Comparison of ENCODE assay signal across 16 cellular contexts in the genomic region with DNA sequence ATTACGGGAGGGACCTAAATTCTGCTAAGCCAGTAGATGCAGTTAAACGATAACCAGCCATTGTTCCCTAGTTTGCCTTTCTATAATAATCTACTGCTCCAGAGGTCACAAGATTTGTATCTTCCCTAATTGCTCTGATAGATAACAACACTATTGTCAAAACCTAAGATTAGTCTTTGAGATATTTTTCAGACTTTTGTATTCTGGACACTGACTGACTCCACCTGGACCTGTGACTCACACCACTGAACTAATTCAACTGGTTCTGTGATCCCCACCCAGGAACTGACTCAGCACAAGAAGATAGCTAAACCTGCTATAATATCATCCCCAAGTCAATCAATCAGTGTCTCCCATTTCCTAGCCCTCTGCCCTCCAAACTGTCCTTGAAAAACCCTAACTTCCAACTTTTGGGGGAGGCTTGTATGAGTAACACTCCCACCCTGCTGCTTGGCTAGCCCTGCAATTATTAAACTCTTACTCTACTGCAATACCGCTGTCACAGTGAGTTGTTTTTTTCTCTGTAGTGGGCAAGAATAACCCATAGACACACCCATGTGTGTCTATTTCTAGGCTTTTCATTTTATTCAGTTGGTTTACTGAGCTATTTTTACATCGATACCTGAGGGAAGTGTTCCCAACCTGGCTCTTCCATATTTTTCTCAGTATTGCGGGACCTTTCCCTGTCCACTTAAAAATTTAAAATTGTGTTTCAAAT. TPM values are rescaled to one million over a fixed set of nuclear protein-coding genes. Genes with fewer than 3 reads are reported as not detected.
DNase-seq lines count a peak whose midpoint lies in the region; ATAC-seq, FAIRE-seq and TF ChIP-seq lines count a peak whose summit lies in the region.
"Had no signal": no experiment of that assay in that cellular context is flagged by ENCODE, and none has a peak within 500 bp of the region (broad histone marks: within the 10 kb centered on the region; RNA-seq: fewer than 3 reads in every experiment).

No MANE protein-coding gene starts in this region.

- CTCF ChIA-PET in HepG2 (lab: Yijun Ruan, JAX; ENCODE audit: low intra/inter-chr PET ratio, low total read pairs) = no interaction called here
- CTCF ChIA-PET in WTC11 (lab: Charles Lee) = interaction anchor here (1.4 kb wide), 1 partner anchor 11 kb away, joined by 3 read pairs; the partner anchor contains the start of gene KIFAP3

- no peak overlapping the region for H2AFZ ChIP-seq in HepG2 (ENCODE audit: low read length)

- no peak for TF ChIP-seq RAD21 in HepG2 (CRISPR knock-in tag; IDR thresholded peaks at IDR 0.05)

- H3K4me1 ChIP-seq in HepG2 (ENCODE audit: insufficient read depth, low read length) = peaks cover 10% of the 10 kb centered on the region
- peaks cover 0 to 8% (median 0%) of the 10 kb centered on the region in 4 donors for H3K4me1 ChIP-seq in right lobe of liver

- intact Hi-C loops in HepG2 (cut with micrococcal nuclease; ENCODE audit: unreplicated experiment) (loop anchor here (10.0 kb wide), 1 partner anchor 168 kb away; the partner anchor contains the start of gene SCYL3), right lobe of liver (cut with DNase I) (no loop called here)

- BruUV-seq in HepG2 (replicated peaks; lab: Mats Ljungman, UMichigan) = no TSS peak

- ATAC-seq in HepG2 = no peak
- no peak for ATAC-seq in right lobe of liver
- no peak for ATAC-seq in WTC11
- ATAC-seq in HG02610 (IDR thresholded peaks at IDR 0.05; ENCODE audit: unreplicated experiment) = no peak
- ATAC-seq in HG03097 (IDR thresholded peaks at IDR 0.05; ENCODE audit: low FRiP score, unreplicated experiment) = no peak
- ATAC-seq: natural killer cell treated with Interleukin-12 subunit alpha and Interleukin-12 subunit beta and Interleukin-15 and Interleukin-18, amount 100 ng/mL, for 72 hours; Panc1 had no signal

- no peak overlapping the region for H3K4me3 Mint-ChIP-seq in WTC11
- H3K4me3 Mint-ChIP-seq: CD4-positive, alpha-beta T cell; natural killer cell treated with Interleukin-12 subunit alpha and Interleukin-12 subunit beta and Interleukin-15 and Interleukin-18, amount 100 ng/mL, for 72 hours had no signal

- H3K27ac ChIP-seq in HepG2 (ENCODE audit: extremely low read length, insufficient read depth, low read length) (no peak overlapping the region), right lobe of liver (no peak overlapping the region)

- DNase-seq in HepG2 (ENCODE audit: low spot score) (peak; percentile 10), right lobe of liver (no peak), SW480 (ENCODE audit: low spot score) (peak; percentile 8), fibroblast of the aortic adventitia (ENCODE audit: low read depth) (peak; percentile 21), WTC11 (ENCODE audit: low spot score) (no peak), MV-4-11 (lab: John Stamatoyannopoulos, UW) (no peak)
- DNase-seq: CD4-positive, alpha-beta T cell; glutamatergic neuron; immature natural killer cell; mesenchymal stem cell; NCI-H2029 treated with DMSO at 0.1 percent for 48 hours; stimulated activated naive CD4-positive, alpha-beta T cell had no signal

- H3K9me3 ChIP-seq in HepG2 (ENCODE audit: low read length) (peaks cover 4% of the 10 kb centered on the region; the same call in 1 of the 2 replicates), right lobe of liver (no peaks in the 10 kb centered on the region)

- H3K9ac ChIP-seq in HepG2 (ENCODE audit: insufficient read depth, low read depth, low read length) = no peak overlapping the region

- no peaks in the 10 kb centered on the region for H3K4me1 Mint-ChIP-seq in WTC11

- H3K27me3 Mint-ChIP-seq in WTC11 (ENCODE audit: low read depth) = no peaks in the 10 kb centered on the region
- H3K27me3 Mint-ChIP-seq: CD4-positive, alpha-beta T cell; natural killer cell treated with Interleukin-12 subunit alpha and Interleukin-12 subunit beta and Interleukin-15 and Interleukin-18, amount 100 ng/mL, for 72 hours had no signal

- peaks cover 9% of the 10 kb centered on the region; the same call in 1 of the 2 replicates for H3K9me3 Mint-ChIP-seq in WTC11
- H3K9me3 Mint-ChIP-seq: CD4-positive, alpha-beta T cell had no signal

- H3K79me2 ChIP-seq in HepG2 (ENCODE audit: insufficient read depth, low read length) = no peaks in the 10 kb centered on the region

- H3K27me3 ChIP-seq in HepG2 (ENCODE audit: control insufficient read depth in 1 of 2, insufficient read depth in 2 of 2, low read length in 2 of 2) = no peaks in the 10 kb centered on the region
- no peaks in the 10 kb centered on the region for H3K27me3 ChIP-seq in right lobe of liver

- H3K36me3 ChIP-seq in HepG2 (replicated peaks in 1 of 2; ENCODE audit: control insufficient read depth in 1 of 2, insufficient read depth in 2 of 2, low read length in 2 of 2) (no peaks in the 10 kb centered on the region), right lobe of liver (no peaks in the 10 kb centered on the region)

- H3K36me3 Mint-ChIP-seq in WTC11 = no peaks in the 10 kb centered on the region

- no peak overlapping the region for H3K4me2 ChIP-seq in HepG2 (ENCODE audit: low read depth, low read length)

- WGBS in HepG2 (ENCODE audit: low lambda C conversion rate) = 67% methylated on average over 5 of the region's 5 CpGs
- WGBS in right lobe of liver (ENCODE audit: insufficient coverage, low coverage, low lambda C conversion rate, missing lambda C conversion rate) = 77% methylated on average over 5 of the region's 5 CpGs

- in situ Hi-C loops in HepG2 (cut with HindIII; ENCODE audit: extremely low pct_ligation_motif_present, low pct_unique_long_range_greater_than_20kb) = no loop called here

- no peak for TF ChIP-seq CTCF in HepG2 (CRISPR knock-in tag; IDR thresholded peaks at IDR 0.05)
- no peak for TF ChIP-seq CTCF in right lobe of liver (IDR thresholded peaks at IDR 0.05)
- TF ChIP-seq CTCF in fibroblast of the aortic adventitia (IDR thresholded peaks at IDR 0.05; ENCODE audit: insufficient read depth, low read length) = no peak
- no peak for TF ChIP-seq CTCF in WTC11 (IDR thresholded peaks at IDR 0.05)

- TF ChIP-seq EP300 in HepG2 (IDR thresholded peaks at IDR 0.05; ENCODE audit: low read depth in 2 of 2, low read length in 2 of 2) (no peak), HepG2 (CRISPR knock-in tag; IDR thresholded peaks at IDR 0.05; ENCODE audit: borderline replicate concordance) (no peak)

- FAIRE-seq in HepG2 (lab: Jason Lieb, UNC) = no peak

- H3K4me3 ChIP-seq in HepG2 (replicated peaks in 1 of 3; ENCODE audit: insufficient read depth in 1 of 3, low read depth in 2 of 3, low read length in 3 of 3) (no peak overlapping the region), right lobe of liver (no peak overlapping the region), fibroblast of the aortic adventitia (ENCODE audit: low read depth, low read length) (no peak overlapping the region)

- TF ChIP-seq POLR2A in HepG2 (IDR thresholded peaks at IDR 0.05; ENCODE audit: insufficient read depth in 1 of 2, low read depth in 2 of 2, low read length in 2 of 2) = no peak
- no peak for TF ChIP-seq POLR2A in right lobe of liver (IDR thresholded peaks at IDR 0.05)

- no peaks in the 10 kb centered on the region for H4K20me1 ChIP-seq in HepG2 (ENCODE audit: insufficient read depth, low read length)

- POLR2A ChIA-PET in HepG2 (lab: Yijun Ruan, JAX) (no interaction called here), WTC11 (lab: Charles Lee) (no interaction called here)

- no peak overlapping the region for H3K27ac Mint-ChIP-seq in WTC11
- H3K27ac Mint-ChIP-seq: CD4-positive, alpha-beta T cell; natural killer cell treated with Interleukin-12 subunit alpha and Interleukin-12 subunit beta and Interleukin-15 and Interleukin-18, amount 100 ng/mL, for 72 hours had no signal

TF ChIP-seq in WTC11, 78 proteins besides CTCF, POLR2A, EP300 and RAD21 (continues in another document):
- no peak for TF ChIP-seq FOXP4 (CRISPR knock-in tag; IDR thresholded peaks at IDR 0.05)
- no peak for TF ChIP-seq ZNF138 (CRISPR knock-in tag; conservative IDR thresholded peaks at IDR 0.05)

RNA-seq across cellular contexts. Expression of gene KIFAP3, which starts 11.2 kb away (rescaled TPM):
- total RNA-seq in HepG2 (2016; rRNA removed; fragmentation: Illumina TruSeq; extraction: Trizol) (10.0 and 13.1 TPM in 2 replicates), right lobe of liver (1 to 10 TPM; 5.9 to 9.2 (median 8.0) TPM), fibroblast of the aortic adventitia (ENCODE audit: low replicate concordance) (39.8 and 47.3 TPM in 2 replicates), WTC11 (2021) (2.2 to 2.4 TPM (median 2.3 TPM) in 3 replicates)
- 5.7 and 6.3 TPM in 2 replicates for total RNA-seq in HepG2 (2016; cell fraction: cytosol; rRNA removed; fragmentation: Illumina TruSeq; extraction: Trizol; ENCODE audit: low read depth)
- total RNA-seq in HepG2 (2016; cell fraction: insoluble cytoplasmic fraction; rRNA removed; fragmentation: Illumina TruSeq; extraction: Trizol) = 10.0 and 12.5 TPM in 2 replicates
- 4.5 and 5.4 TPM in 2 replicates for total RNA-seq in HepG2 (2016; cell fraction: membrane; rRNA removed; fragmentation: Illumina TruSeq; extraction: Trizol)
- 9.2 and 9.6 TPM in 2 replicates for total RNA-seq in HepG2 (2016; cell fraction: nucleus; rRNA removed; fragmentation: Illumina TruSeq; extraction: Trizol)
- 3.2 and 3.4 TPM in 2 replicates for polyA plus RNA-seq in HepG2 (2011; rRNA removed)
- 1.6 and 2.8 TPM in 2 replicates for polyA plus RNA-seq in HepG2 (2011; cell fraction: cytosol; rRNA removed)
- 1.2 and 1.6 TPM in 2 replicates for polyA plus RNA-seq in HepG2 (2011; cell fraction: nucleus; rRNA removed)
- 5.4 and 6.5 TPM in 2 replicates for polyA plus RNA-seq in HepG2 (2012)
- polyA plus RNA-seq in HepG2 (2016; cell fraction: cytosol; fragmentation: Illumina TruSeq; extraction: Trizol; ENCODE audit: low read depth) = 0.51 and 0.55 TPM in 2 replicates
- polyA plus RNA-seq in HepG2 (2016; cell fraction: insoluble cytoplasmic fraction; fragmentation: Illumina TruSeq; extraction: Trizol; ENCODE audit: low read depth) = 10.5 TPM in 2 replicates
- polyA plus RNA-seq in HepG2 (2016; cell fraction: membrane; fragmentation: Illumina TruSeq; extraction: Trizol; ENCODE audit: low read depth) = 0.88 and 0.90 TPM in 2 replicates
- 5.5 and 5.6 TPM in 2 replicates for polyA plus RNA-seq in HepG2 (2016; cell fraction: nucleus; fragmentation: Illumina TruSeq; extraction: Trizol; ENCODE audit: insufficient read depth, low read depth)
- polyA minus RNA-seq in HepG2 (2011; rRNA and poly(A)+ RNA removed; ENCODE audit: low replicate concordance) = 2.2 and 2.7 TPM in 2 replicates
- polyA minus RNA-seq in HepG2 (2011; cell fraction: cytosol; rRNA and poly(A)+ RNA removed) = 3.5 and 5.5 TPM in 2 replicates
- polyA minus RNA-seq in HepG2 (2011; cell fraction: nucleus; rRNA and poly(A)+ RNA removed) = 11.1 and 12.7 TPM in 2 replicates

Comparison
In these comparisons a context has a peak if more than half of its experiments do, and no peak if none do; other contexts are left out.
1. DNase-seq: peak in HepG2 (single experiment), SW480 (single experiment) and fibroblast of the aortic adventitia (single experiment); none in right lobe of liver (0 of 3), WTC11 (single experiment) and MV-4-11 (single experiment).